In genomic region chr3:62587579-62588031, GRCh38 we compare ENCODE assay signal across 1 cellular context.
TF ChIP-seq lines count a peak whose summit lies in the region.

No MANE protein-coding gene starts in this region.

TF ChIP-seq in GM23338, 12 proteins besides CTCF, POLR2A, EP300 and RAD21 (continued from another document):
- no peak for TF ChIP-seq ZNF462 (CRISPR knock-in tag; IDR thresholded peaks at IDR 0.05)
- TF ChIP-seq JUNB (IDR thresholded peaks at IDR 0.05; ENCODE audit: unreplicated experiment) = no peak
- TF ChIP-seq POLR2AphosphoS5 (IDR thresholded peaks at IDR 0.05; ENCODE audit: low read depth) = no peak
- TF ChIP-seq REST (IDR thresholded peaks at IDR 0.05; ENCODE audit: unreplicated experiment) = no peak
- TF ChIP-seq EZH2phosphoT487 (IDR thresholded peaks at IDR 0.05; ENCODE audit: unreplicated experiment) = no peak
- TF ChIP-seq ZNF114 (CRISPR knock-in tag; IDR thresholded peaks at IDR 0.05) = no peak
- no peak for TF ChIP-seq ETS1 (IDR thresholded peaks at IDR 0.05)
- no peak for TF ChIP-seq CREB1 (CRISPR knock-in tag; IDR thresholded peaks at IDR 0.05; ENCODE audit: low read depth)
- no peak for TF ChIP-seq NANOG (IDR thresholded peaks at IDR 0.05; ENCODE audit: borderline replicate concordance)
